Comparison of ENCODE assay signal across 1 cellular context in genomic region chr5:151517122-151517920, GRCh38.
TF ChIP-seq lines count a peak whose summit lies in the region.

No MANE protein-coding gene starts in this region.

TF ChIP-seq in K562, 482 proteins besides CTCF, POLR2A, EP300 and RAD21:
- TF ChIP-seq ZNF316 (IDR thresholded peaks at IDR 0.05) (peak; percentile 44; the same call in 1 of the 2 replicates), NFE2 (IDR thresholded peaks at IDR 0.05; ENCODE audit: low read depth) (peak; percentile 70), C11orf30 (IDR thresholded peaks at IDR 0.05; ENCODE audit: low read depth) (peak; percentile 17; the same call in 1 of the 2 replicates), ZEB2 (IDR thresholded peaks at IDR 0.05) (no peak), MAFG (tag; conservative IDR thresholded peaks at IDR 0.05) (0 out of 2 replicates have a peak, but pooled peaks have one; percentile 37), CBFA2T2 (conservative IDR thresholded peaks at IDR 0.05) (no peak)
